In genomic region chr22:48576333-48577013, GRCh38 we compare ENCODE assay signal across 8 cellular contexts.
A peak's percentile ranks its signal among the peaks of the same experiment; 100 is the strongest.
DNase-seq lines count a peak whose midpoint lies in the region; ATAC-seq, FAIRE-seq and TF ChIP-seq lines count a peak whose summit lies in the region.

No MANE protein-coding gene starts in this region.

- H3K27ac ChIP-seq in mesodermal cell (ENCODE audit: low read depth, low read length, severe bottlenecking) = no peak overlapping the region

- peaks cover 11% of the 10 kb centered on the region for H3K4me1 Mint-ChIP-seq in chondrocyte (ENCODE audit: low read depth)

- no peak overlapping the region for H3K27ac Mint-ChIP-seq in chondrocyte (ENCODE audit: unreplicated experiment)

- no peaks in the 10 kb centered on the region for H3K9me3 ChIP-seq in mesodermal cell (ENCODE audit: control insufficient read depth, low read length)

- peak overlapping the region; percentile 28 for H3K4me3 ChIP-seq in mesodermal cell (ENCODE audit: extremely low read depth, insufficient read depth, low read length, poor library complexity, severe bottlenecking)

- peaks cover 8% of the 10 kb centered on the region for H3K4me1 ChIP-seq in mesodermal cell (ENCODE audit: control insufficient read depth, insufficient read depth, low read length, poor library complexity, severe bottlenecking)

- DNase-seq in Right ventricle myocardium superior = no peak
- no peak for DNase-seq in cardiac septum (ENCODE audit: low spot score)
- no peak for DNase-seq in chondrocyte (ENCODE audit: low spot score)
- no peak for DNase-seq in H54 (ENCODE audit: insufficient read length, low spot score)
- DNase-seq in activated naive CD4-positive, alpha-beta T cell treated with anti-CD3 and anti-CD28 coated beads, Interleukin-2, amount 50 U/mL, for 16 hours = no peak

- ATAC-seq in Right ventricle myocardium superior (ENCODE audit: poor library complexity) (peak; percentile 60), HG02588 (IDR thresholded peaks at IDR 0.05; ENCODE audit: unreplicated experiment) (no peak), GM18498 (IDR thresholded peaks at IDR 0.05; ENCODE audit: unreplicated experiment) (no peak)

- FAIRE-seq in H54 (lab: Jason Lieb, UNC) = no peak

- intact Hi-C loops in Right ventricle myocardium superior (cut with DNase I) = loop anchor here (5.0 to 10.0 kb wide), 2 partner anchors 728 to 1056 kb away; no protein-coding TSS in a partner anchor
- intact Hi-C loops in cardiac septum (cut with DNase I) = loop anchor here (5.0 kb wide), 1 partner anchor 731 kb away; no protein-coding TSS in a partner anchor

- H3K36me3 ChIP-seq in mesodermal cell (ENCODE audit: control insufficient read depth, insufficient read depth, low read length) = no peaks in the 10 kb centered on the region

- TF ChIP-seq CTCF in chondrocyte (IDR thresholded peaks at IDR 0.05) = peak; percentile 88

- peaks cover 2% of the 10 kb centered on the region for H3K36me3 Mint-ChIP-seq in chondrocyte (ENCODE audit: low read depth)

- no peak overlapping the region for H3K4me3 Mint-ChIP-seq in chondrocyte (ENCODE audit: unreplicated experiment)

- WGBS in mesodermal cell (ENCODE audit: insufficient coverage in 2 of 2), 2 experiments = 0 to 1% methylated on average over 82 to 83 of the region's 103 CpGs

- H3K9me3 Mint-ChIP-seq in chondrocyte (ENCODE audit: low read depth) = peaks cover 5% of the 10 kb centered on the region

- H3K27me3 Mint-ChIP-seq in chondrocyte (ENCODE audit: low read depth) = no peaks in the 10 kb centered on the region

- no peak for TF ChIP-seq POLR2A in H54 (IDR thresholded peaks at IDR 0.05; ENCODE audit: low read depth, low read length)
